Comparison of ENCODE assay signal across 8 cellular contexts in genomic region chr4:140359571-140360427, GRCh38.
DNase-seq lines count a peak whose midpoint lies in the region; ATAC-seq lines count a peak whose summit lies in the region.

No MANE protein-coding gene starts in this region.

- peaks cover 0 to 19% (median 14%) of the 10 kb centered on the region in 10 experiments; a peak in 18 of 20 replicates for H3K4me1 ChIP-seq in BLaER1 treated with 17β-estradiol and CSF1 and Interleukin-3, amounts not matched to agents 10 nM and 100 nM

- no peaks in the 10 kb centered on the region for H3K9me3 ChIP-seq in BLaER1 treated with 17β-estradiol and CSF1 and Interleukin-3, amounts not matched to agents 10 nM and 100 nM (replicated peaks in 1 of 11)

- ATAC-seq in GM19043 (IDR thresholded peaks at IDR 0.05; ENCODE audit: low read depth, unreplicated experiment) (peak; percentile 91), HG03196 (IDR thresholded peaks at IDR 0.05; ENCODE audit: unreplicated experiment) (peak; percentile 88)
- ATAC-seq in central memory CD8-positive, alpha-beta T cell (replicated peaks; ENCODE audit: extremely low read depth, poor library complexity, severe bottlenecking): peak; percentile 85

- no peaks in the 10 kb centered on the region for H4K20me1 ChIP-seq in BLaER1 treated with 17β-estradiol and CSF1 and Interleukin-3, amounts not matched to agents 10 nM and 100 nM

- no peak overlapping the region for H3K4me3 Mint-ChIP-seq in central memory CD8-positive, alpha-beta T cell

- no peak overlapping the region for H3K27ac ChIP-seq in BLaER1 treated with 17β-estradiol and CSF1 and Interleukin-3, amounts not matched to agents 10 nM and 100 nM

- H3K9me3 Mint-ChIP-seq in central memory CD8-positive, alpha-beta T cell: no peaks in the 10 kb centered on the region

- H3K4me3 ChIP-seq in BLaER1 treated with 17β-estradiol and CSF1 and Interleukin-3, amounts not matched to agents 10 nM and 100 nM: no peak overlapping the region

- no peaks in the 10 kb centered on the region for H3K36me3 Mint-ChIP-seq in central memory CD8-positive, alpha-beta T cell (ENCODE audit: insufficient read depth)

- peaks cover 4% of the 10 kb centered on the region for H3K4me1 Mint-ChIP-seq in central memory CD8-positive, alpha-beta T cell

- H3K4me2 ChIP-seq in BLaER1 treated with 17β-estradiol and CSF1 and Interleukin-3, amounts not matched to agents 10 nM and 100 nM: peak overlapping the region in 10 of 11 experiments; percentile 8 to 77 (median 62); a peak in 17 of 22 replicates

- H3K27me3 Mint-ChIP-seq in central memory CD8-positive, alpha-beta T cell: peaks cover 41% of the 10 kb centered on the region

- H3K27me3 ChIP-seq in BLaER1 treated with 17β-estradiol and CSF1 and Interleukin-3, amounts not matched to agents 10 nM and 100 nM: no peaks in the 10 kb centered on the region

- H3K9ac ChIP-seq in BLaER1 treated with 17β-estradiol and CSF1 and Interleukin-3, amounts not matched to agents 10 nM and 100 nM: peak overlapping the region in 1 of 11 experiments; percentile 28; a peak in 1 of 22 replicates

- no peak overlapping the region for H3K27ac Mint-ChIP-seq in central memory CD8-positive, alpha-beta T cell (ENCODE audit: low read depth)

- DNase-seq in NCI-H2227 (lab: John Stamatoyannopoulos, UW; ENCODE audit: unreplicated experiment) (peak; percentile 81), kidney tubule cell (ENCODE audit: low spot score) (peak; percentile 82)
- peak; percentile 69 for DNase-seq in activated CD4-positive, CD25-positive, alpha-beta regulatory T cell treated with anti-CD3 and anti-CD28 coated beads, Interleukin-2, amount 50 U/mL, for 16 hours (ENCODE audit: low read depth, low spot score)
- peak; percentile 50 to 60 for DNase-seq in central memory CD8-positive, alpha-beta T cell (ENCODE audit: low spot score in 2 of 2)
- DNase-seq in stimulated activated CD4-positive, alpha-beta T cell treated with anti-CD3 and anti-CD28 coated beads, Interleukin-4, amount 100 ng/mL, for 4 hours: peak; percentile 65 to 71

- no peaks in the 10 kb centered on the region for H3K36me3 ChIP-seq in BLaER1 treated with 17β-estradiol and CSF1 and Interleukin-3, amounts not matched to agents 10 nM and 100 nM
